8 cellular contexts compared by ENCODE assay signal in genomic region chr6:113858605-113859348, GRCh38. TPM values are rescaled to one million over a fixed set of nuclear protein-coding genes. Genes with fewer than 3 reads are reported as not detected.
DNase-seq lines count a peak whose midpoint lies in the region; ATAC-seq and TF ChIP-seq lines count a peak whose summit lies in the region.

No MANE protein-coding gene starts in this region.

- peak; percentile 85 for ATAC-seq in foreskin keratinocyte

- H2AFZ ChIP-seq in GM23248 (peak overlapping the region; percentile 27; the same call in 1 of the 2 replicates), neuron (ENCODE audit: low read depth, low read length) (no peak overlapping the region)

- H3K4me2 ChIP-seq in GM23248 (ENCODE audit: unreplicated experiment) = peak overlapping the region; percentile 97

- H3K9me3 ChIP-seq in GM23248 (ENCODE audit: low read depth) (no peaks in the 10 kb centered on the region), neuron (ENCODE audit: low read length) (no peaks in the 10 kb centered on the region), subcutaneous abdominal adipose tissue (ENCODE audit: control insufficient read depth in 5 of 5, low read length in 5 of 5) (no peaks in the 10 kb centered on the region)

- peak; percentile 25; the same call in 1 of the 2 replicates for TF ChIP-seq POLR2A in Raji (IDR thresholded peaks at IDR 0.05; ENCODE audit: insufficient read depth, low read depth, low read length)

- peak overlapping the region; percentile 100 for H3K4me3 ChIP-seq in GM23248
- peak overlapping the region; percentile 82 for H3K4me3 ChIP-seq in neuron (ENCODE audit: low read length)
- peak overlapping the region; percentile 86 to 98 (median 88) for H3K4me3 ChIP-seq in subcutaneous abdominal adipose tissue (ENCODE audit: low read depth in 1 of 5, low read length in 5 of 5)

- peaks cover 58% of the 10 kb centered on the region for H3F3A ChIP-seq in GM23248 (ENCODE audit: insufficient read depth)

- H3K9me2 ChIP-seq in GM23248 (ENCODE audit: insufficient read depth) = no peaks in the 10 kb centered on the region

- DNase-seq in ELF-1 (ENCODE audit: low read depth, low spot score) (peak; percentile 98), GM23248 (peak; percentile 95), LHCN-M2 (ENCODE audit: low read depth) (peak; percentile 89), foreskin keratinocyte (peak; percentile 79 to 85)
- peak; percentile 59 for DNase-seq in activated gamma-delta T cell treated with anti-CD3 and anti-CD28 coated beads, Interleukin-2, amount 50 U/mL, for 16 hours (ENCODE audit: low read depth)

- 0 to 1% methylated on average over 39 to 51 of the region's 59 CpGs for WGBS in GM23248 (ENCODE audit: low coverage in 1 of 2, low lambda C conversion rate in 2 of 2, missing lambda C conversion rate in 2 of 2), 2 experiments

- peaks cover 67% of the 10 kb centered on the region for H3K79me2 ChIP-seq in GM23248 (ENCODE audit: insufficient read depth)

- H3K4me1 ChIP-seq in GM23248 (ENCODE audit: insufficient read depth) = peaks cover 22% of the 10 kb centered on the region
- peaks cover 8% of the 10 kb centered on the region for H3K4me1 ChIP-seq in foreskin keratinocyte
- H3K4me1 ChIP-seq in neuron (ENCODE audit: insufficient read depth, low read length) = peaks cover 27% of the 10 kb centered on the region
- peaks cover 0 to 56% (median 37%) of the 10 kb centered on the region in 5 donors for H3K4me1 ChIP-seq in subcutaneous abdominal adipose tissue (ENCODE audit: control insufficient read depth in 5 of 5, insufficient read depth in 5 of 5, low read length in 5 of 5)

- TF ChIP-seq CTCF in foreskin keratinocyte (conservative IDR thresholded peaks at IDR 0.05) = peak; percentile 99

- no peaks in the 10 kb centered on the region for H4K20me1 ChIP-seq in GM23248 (ENCODE audit: insufficient read depth)

- H3K27ac ChIP-seq in GM23248 (peak overlapping the region; percentile 100), foreskin keratinocyte (peak overlapping the region; percentile 98), subcutaneous abdominal adipose tissue (ENCODE audit: low read depth, low read length) (peak overlapping the region; percentile 97)

- in situ Hi-C loops in GM23248 (cut with MboI) = loop anchor here (10.0 kb wide), 2 partner anchors 164 to 444 kb away; no protein-coding TSS in a partner anchor

- H3K9ac ChIP-seq in GM23248 = peak overlapping the region; percentile 100
- H3K9ac ChIP-seq in subcutaneous abdominal adipose tissue (ENCODE audit: low read length in 5 of 5) = peak overlapping the region; percentile 86 to 97 (median 95)

- H3K27me3 ChIP-seq in GM23248 (replicated peaks; ENCODE audit: insufficient read depth) = no peaks in the 10 kb centered on the region
- no peaks in the 10 kb centered on the region for H3K27me3 ChIP-seq in foreskin keratinocyte
- H3K27me3 ChIP-seq in neuron (ENCODE audit: insufficient read depth, low read length) = no peaks in the 10 kb centered on the region
- no peaks in the 10 kb centered on the region for H3K27me3 ChIP-seq in subcutaneous abdominal adipose tissue (ENCODE audit: control insufficient read depth in 5 of 5, insufficient read depth in 4 of 5, low read length in 5 of 5)

- H3K36me3 ChIP-seq in GM23248 (ENCODE audit: low read depth) = peaks cover 25% of the 10 kb centered on the region
- H3K36me3 ChIP-seq in neuron (ENCODE audit: insufficient read depth, low read length) = peaks cover 28% of the 10 kb centered on the region
- no peaks in the 10 kb centered on the region for H3K36me3 ChIP-seq in subcutaneous abdominal adipose tissue (ENCODE audit: control insufficient read depth in 5 of 5, insufficient read depth in 5 of 5, low read length in 5 of 5)

RNA-seq across cellular contexts. Expression of gene MARCKS, which starts 1.6 kb away (rescaled TPM):
- total RNA-seq in GM23248 (2014; rRNA removed; shearing (Covaris generic)) = 154 and 210 TPM in 2 replicates
- polyA plus RNA-seq in GM23248 (2016; fragmentation: Nextera tagmentation; extraction: Ambion mirVana) = 105 and 109 TPM in 2 replicates
- total RNA-seq in LHCN-M2 (2014; rRNA removed) = 95.0 and 98.7 TPM in 2 replicates
- 85.7 TPM for polyA plus RNA-seq in LHCN-M2 (2012)
- total RNA-seq in foreskin keratinocyte = 52.6 and 57.8 TPM in 2 replicates
- polyA plus RNA-seq in foreskin keratinocyte = 33.4 and 34.2 TPM in 2 replicates

Comparison
In these comparisons a context has a peak if more than half of its experiments do, and no peak if none do; other contexts are left out.
1. Peak in every context shown above with its lines: DNase-seq, ATAC-seq, H3K4me3 ChIP-seq and H3K27ac ChIP-seq.